24 cellular contexts compared by ENCODE assay signal in genomic region chr1:205520709-205521108, GRCh38. TPM values are rescaled to one million over a fixed set of nuclear protein-coding genes. Genes with fewer than 3 reads are reported as not detected.
DNase-seq lines count a peak whose midpoint lies in the region; FAIRE-seq and TF ChIP-seq lines count a peak whose summit lies in the region.
"Had no signal": no experiment of that assay in that cellular context is flagged by ENCODE, and none has a peak within 500 bp of the region (broad histone marks: within the 10 kb centered on the region; RNA-seq: fewer than 3 reads in every experiment).

No MANE protein-coding gene starts in this region.

- FAIRE-seq in H1 (lab: Jason Lieb, UNC): no peak
- FAIRE-seq: A204.1, G401.6, GM12891, GM19239, H54, HepG2 had no signal

- peaks cover 4 to 32% (median 20%) of the 10 kb centered on the region in 4 experiments for H3K4me1 ChIP-seq in H1 (replicated peaks in 1 of 4; ENCODE audit: control insufficient read depth in 3 of 4, insufficient read depth in 4 of 4, low read length in 3 of 4)
- peaks cover 0 to 10% of the 10 kb centered on the region in 2 donors for H3K4me1 ChIP-seq in thyroid gland

- H3K9me3 ChIP-seq in H1 (ENCODE audit: insufficient read depth in 2 of 2, low read depth in 1 of 2, low read length in 1 of 2) (no peaks in the 10 kb centered on the region), thyroid gland (no peaks in the 10 kb centered on the region)
- H3K9me3 ChIP-seq: BE2C had no signal

- H3K4me2 ChIP-seq in H1 (ENCODE audit: insufficient read depth in 1 of 2, low read depth in 2 of 2, low read length in 2 of 2): no peak overlapping the region

- H2AK5ac ChIP-seq in H1 (ENCODE audit: low read depth, low read length): peak overlapping the region; percentile 33; the same call in 1 of the 2 replicates

- peaks cover 12% of the 10 kb centered on the region for H3K79me1 ChIP-seq in H1 (ENCODE audit: low read depth, low read length)

- no peak overlapping the region for H2BK5ac ChIP-seq in H1 (ENCODE audit: low read depth, low read length)

- H2BK20ac ChIP-seq in H1 (ENCODE audit: low read length): no peak overlapping the region

- TF ChIP-seq CTCF in H1 (IDR thresholded peaks at IDR 0.05; ENCODE audit: control extremely low read depth in 1 of 3, insufficient read depth in 1 of 3, low read depth in 1 of 3, low read length in 3 of 3) (no peak), thyroid gland (IDR thresholded peaks at IDR 0.05) (no peak)

- H2BK15ac ChIP-seq in H1 (ENCODE audit: low read length): no peak overlapping the region

- no peak for TF ChIP-seq EP300 in H1 (IDR thresholded peaks at IDR 0.05; ENCODE audit: borderline replicate concordance in 1 of 2, low read depth in 2 of 2, low read length in 2 of 2)

- H3K27ac ChIP-seq in angular gyrus (ENCODE audit: low read depth, low read length) (peak overlapping the region; percentile 98), caudate nucleus (ENCODE audit: low read depth, low read length) (peak overlapping the region; percentile 88), H1 (ENCODE audit: low read depth, low read length) (no peak overlapping the region), thyroid gland (no peak overlapping the region)
- H3K27ac ChIP-seq: GM23248 had no signal

- no peak for DNase-seq in caudate nucleus (lab: John Stamatoyannopoulos, UW)
- no peak for DNase-seq in H1 (ENCODE audit: low read depth in 1 of 2, low spot score in 2 of 2)
- DNase-seq in posterior vena cava (ENCODE audit: low spot score): peak; percentile 50
- no peak for DNase-seq in thyroid gland
- DNase-seq in A172 (ENCODE audit: low spot score): no peak
- DNase-seq in HuH-7 (ENCODE audit: low spot score): no peak
- DNase-seq: ACHN; BE2C; C1 segment of cervical spinal cord; CD4-positive, CD25-positive, alpha-beta regulatory T cell; CD8-positive, alpha-beta memory T cell; COR-L47; DMS 273 treated with DMSO at 0.1 percent for 48 hours; DMS53; GM23248; HCEC 1CT; HFFc6 had no signal

- no peak overlapping the region for H3K4ac ChIP-seq in H1 (replicated peaks; ENCODE audit: insufficient read length, low read depth, low read length)

- 94% methylated on average over 4 of the region's 4 CpGs; no CpG with 5 or more reads in 1 of the 2 experiments for WGBS in H1 (ENCODE audit: extremely low coverage in 1 of 2, insufficient coverage in 1 of 2, insufficient read length in 1 of 2, insufficient replicate concordance in 2 of 2, low coverage in 1 of 2, low lambda C conversion rate in 2 of 2, missing lambda C conversion rate in 1 of 2), 2 experiments
- 91 to 96% methylated on average over 4 of the region's 4 CpGs for WGBS in thyroid gland, 2 donors

- peaks cover 0 to 12% (median 6%) of the 10 kb centered on the region in 4 experiments; a peak in 1 of 8 replicates for H3K36me3 ChIP-seq in H1 (ENCODE audit: control insufficient read depth in 2 of 4, insufficient read depth in 4 of 4, low read length in 3 of 4)
- H3K36me3 ChIP-seq in thyroid gland: no peaks in the 10 kb centered on the region
- H3K36me3 ChIP-seq: BE2C had no signal

- H3K4me3 ChIP-seq in H1 (ENCODE audit: extremely low read depth in 1 of 4, insufficient read depth in 2 of 4, low read depth in 3 of 4, low read length in 4 of 4): no peak overlapping the region
- H3K4me3 ChIP-seq in thyroid gland (replicated peaks in 1 of 3): no peak overlapping the region
- H3K4me3 ChIP-seq: GM23248 had no signal

- no peaks in the 10 kb centered on the region for H3K23me2 ChIP-seq in H1 (ENCODE audit: low read depth, low read length)

- CTCF ChIA-PET in H1 (lab: Charles Lee; ENCODE audit: partially characterized antibody): interaction anchor here (0.7 to 47.3 kb wide), 11 partner anchors 14 to 266 kb away, joined by 3 to 1626 read pairs (median 31); partner anchors contain the start of gene CDK18

- no peak overlapping the region for H3K9ac ChIP-seq in H1 (replicated peaks in 1 of 4; ENCODE audit: extremely low read depth in 1 of 4, low read depth in 3 of 4, low read length in 3 of 4)
- H3K9ac ChIP-seq: GM23248 had no signal

- no peak for TF ChIP-seq POLR2A in H1 (IDR thresholded peaks at IDR 0.05; ENCODE audit: control extremely low read depth in 1 of 2, low read depth in 2 of 2, low read length in 2 of 2)
- no peak for TF ChIP-seq POLR2A in thyroid gland (IDR thresholded peaks at IDR 0.05)

- intact Hi-C loops in posterior vena cava (cut with DNase I) (loop anchor here in 1 of 2 donors (10.0 kb wide), 1 partner anchor 166 kb away; the partner anchor contains the start of gene KLHDC8A), thyroid gland (cut with DNase I) (no loop called here)

- no peak overlapping the region for H3K56ac ChIP-seq in H1 (replicated peaks; ENCODE audit: insufficient read length, low read depth, low read length)

- TF ChIP-seq RAD21 in H1 (IDR thresholded peaks at IDR 0.05 in 1 of 2, conservative IDR thresholded peaks at IDR 0.05 in 1 of 2; ENCODE audit: low read depth in 2 of 2, low read length in 2 of 2): no peak

- H4K8ac ChIP-seq in H1 (ENCODE audit: extremely low read depth, insufficient read depth, low read length): no peak overlapping the region

- H4K20me1 ChIP-seq in H1 (replicated peaks in 1 of 2; ENCODE audit: control insufficient read depth in 1 of 2, insufficient read depth in 2 of 2, low read length in 2 of 2): peaks cover 7 to 13% of the 10 kb centered on the region in 2 experiments

- H2BK120ac ChIP-seq in H1 (replicated peaks; ENCODE audit: low read depth, low read length): no peak overlapping the region

- POLR2A ChIA-PET in H1 (lab: Charles Lee; ENCODE audit: partially characterized antibody): interaction anchor here (0.8 to 3.0 kb wide), 3 partner anchors 16 to 123 kb away, joined by 3 to 17 read pairs (median 3); partner anchors contain the start of gene CDK18

- peak overlapping the region; percentile 40; the same call in 1 of the 2 replicates for H2BK12ac ChIP-seq in H1 (ENCODE audit: low read depth, low read length)

- no peak overlapping the region for H3K18ac ChIP-seq in H1 (ENCODE audit: extremely low read depth, low read length)

- H3K23ac ChIP-seq in H1 (ENCODE audit: insufficient read length): no peak overlapping the region

- H4K91ac ChIP-seq in H1 (replicated peaks; ENCODE audit: insufficient read length, low read length): no peak overlapping the region

- H4K5ac ChIP-seq in H1 (ENCODE audit: insufficient read length, low read depth, low read length): no peak overlapping the region

- no peak overlapping the region for H2AFZ ChIP-seq in H1 (ENCODE audit: low read length)
- H2AFZ ChIP-seq: GM23248 had no signal

- no peaks in the 10 kb centered on the region for H3K27me3 ChIP-seq in H1 (replicated peaks in 1 of 4; ENCODE audit: control insufficient read depth in 3 of 4, extremely low read depth in 1 of 4, insufficient read depth in 3 of 4, low read length in 3 of 4)
- no peaks in the 10 kb centered on the region for H3K27me3 ChIP-seq in thyroid gland
- H3K27me3 ChIP-seq: BE2C had no signal

- H3K79me2 ChIP-seq in H1 (ENCODE audit: control insufficient read depth in 1 of 2, insufficient read depth in 2 of 2, low read length in 2 of 2): no peaks in the 10 kb centered on the region

- H3K14ac ChIP-seq in H1 (ENCODE audit: insufficient read length): no peak overlapping the region

TF ChIP-seq in H1, 55 proteins besides CTCF, POLR2A, EP300 and RAD21:
- TF ChIP-seq EZH2 (IDR thresholded peaks at IDR 0.05; ENCODE audit: low read depth, low read length, severe bottlenecking) (no peak), BRCA1 (IDR thresholded peaks at IDR 0.05; ENCODE audit: low read depth, low read length) (no peak), CEBPB (IDR thresholded peaks at IDR 0.05; ENCODE audit: low read depth, low read length) (no peak), SUZ12 (IDR thresholded peaks at IDR 0.05; ENCODE audit: low read length) (no peak), BACH1 (IDR thresholded peaks at IDR 0.05; ENCODE audit: low read length) (no peak), TBP (IDR thresholded peaks at IDR 0.05; ENCODE audit: low read depth, low read length) (no peak)

RNA-seq across cellular contexts. Expression of gene CDK18, which starts 16.2 kb away (rescaled TPM):
- 40.9 and 44.0 TPM in 2 replicates for total RNA-seq in H1 (2021; fragmentation: NEBNext Ultra II Directional; extraction: Animal tissue kit (Norgen Biotek cat#: 25700))
- 31.2 and 50.3 TPM in 2 replicates for polyA plus RNA-seq in H1 (2011; rRNA removed)
- 19.7 TPM for polyA plus RNA-seq in H1 (2011; cell fraction: cytosol; rRNA removed)
- 102 TPM for polyA plus RNA-seq in H1 (2011; cell fraction: nucleus; rRNA removed)
- 35.9 to 57.1 TPM (median 46.6 TPM) in 4 replicates for polyA plus RNA-seq in H1 (2012, experiment 1 of 2)
- polyA plus RNA-seq in H1 (2012, experiment 2 of 2): 29.8 TPM
- polyA plus RNA-seq in H1 (2013, experiment 1 of 2): 31.5 TPM
- polyA plus RNA-seq in H1 (2013, experiment 2 of 2): 31.7 TPM
- 37.0 and 48.0 TPM in 2 replicates for polyA minus RNA-seq in H1 (2011; rRNA and poly(A)+ RNA removed)
- polyA minus RNA-seq in H1 (2011; cell fraction: cytosol; rRNA and poly(A)+ RNA removed): 25.8 TPM
- 61.8 TPM for polyA minus RNA-seq in H1 (2011; cell fraction: nucleus; rRNA and poly(A)+ RNA removed)
- total RNA-seq in posterior vena cava: 1 to 10 TPM; 5.8 to 5.9 TPM
- total RNA-seq in thyroid gland: 10 to 100 TPM; 13.6 to 22.4 (median 16.9) TPM
- 31.5 and 34.9 TPM in 2 replicates for total RNA-seq in A172 (2014; rRNA removed; shearing (Covaris generic))
- total RNA-seq: GM23248 had no signal
- polyA plus RNA-seq: CD4-positive, CD25-positive, alpha-beta regulatory T cell; GM23248 had no signal

Comparison
In these comparisons a context has a peak if more than half of its experiments do, and no peak if none do; other contexts are left out.
1. H3K27ac ChIP-seq: peak in angular gyrus (single experiment) and caudate nucleus (single experiment); none in H1 (single experiment) and thyroid gland (0 of 3).